Comparison of ENCODE assay signal across 13 cellular contexts in the genomic region with DNA sequence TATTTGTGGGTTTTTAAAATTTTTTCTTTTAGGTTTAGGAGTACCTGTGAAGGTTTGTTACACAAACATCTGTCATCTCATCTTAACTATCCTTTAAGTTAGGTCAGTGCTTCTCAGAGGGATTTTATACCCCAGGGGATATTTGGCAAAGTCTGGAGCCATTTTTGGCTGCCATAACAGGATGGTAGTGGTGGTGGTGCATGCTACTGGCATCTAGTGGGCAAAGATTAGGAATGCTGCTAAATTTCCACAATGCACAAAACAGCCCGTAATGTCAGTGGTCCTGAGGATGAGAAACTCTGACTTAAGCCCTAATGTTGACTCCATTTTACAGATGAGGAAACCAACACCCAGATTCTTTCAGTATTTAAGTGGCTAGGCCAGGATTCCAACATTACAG.
A peak's percentile ranks its signal among the peaks of the same experiment; 100 is the strongest.
DNase-seq lines count a peak whose midpoint lies in the region; TF ChIP-seq lines count a peak whose summit lies in the region.
"Had no signal": no experiment of that assay in that cellular context is flagged by ENCODE, and none has a peak within 500 bp of the region (broad histone marks: within the 10 kb centered on the region; RNA-seq: fewer than 3 reads in every experiment).

No MANE protein-coding gene starts in this region.

- H3K9me3 Mint-ChIP-seq in osteocyte (ENCODE audit: unreplicated experiment), result no peaks in the 10 kb centered on the region
- H3K9me3 Mint-ChIP-seq: dendritic cell treated with granulocyte-macrophage colony-stimulating factor and Interleukin-4, amounts not matched to agents 40 ng/mL and 50 ng/mL, for 4 days had no signal

- no peak overlapping the region for H3K27ac ChIP-seq in Peyer's patch

- no peaks in the 10 kb centered on the region for H3K4me1 ChIP-seq in Peyer's patch

- H3K36me3 ChIP-seq in Peyer's patch, result no peaks in the 10 kb centered on the region

- no peaks in the 10 kb centered on the region for H3K27me3 ChIP-seq in Peyer's patch

- H3K9me3 ChIP-seq in Peyer's patch, result no peaks in the 10 kb centered on the region

- H3K36me3 Mint-ChIP-seq in osteocyte (ENCODE audit: unreplicated experiment), result no peaks in the 10 kb centered on the region
- H3K36me3 Mint-ChIP-seq: stimulated activated effector memory CD8-positive, alpha-beta T cell treated with anti-CD3 and anti-CD28 coated beads, Interleukin-12 subunit alpha, Interleukin-12 subunit beta, amount 100 ng/mL, for 72 hours had no signal

- no peak overlapping the region for H3K4me3 Mint-ChIP-seq in osteocyte (ENCODE audit: unreplicated experiment)
- H3K4me3 Mint-ChIP-seq: dendritic cell treated with granulocyte-macrophage colony-stimulating factor and Interleukin-4, amounts not matched to agents 40 ng/mL and 50 ng/mL, for 4 days; stimulated activated effector memory CD8-positive, alpha-beta T cell treated with anti-CD3 and anti-CD28 coated beads, Interleukin-12 subunit alpha, Interleukin-12 subunit beta, amount 100 ng/mL, for 72 hours had no signal

- no peak overlapping the region for H3K27ac Mint-ChIP-seq in osteocyte (ENCODE audit: unreplicated experiment)
- H3K27ac Mint-ChIP-seq: dendritic cell treated with granulocyte-macrophage colony-stimulating factor and Interleukin-4, amounts not matched to agents 40 ng/mL and 50 ng/mL, for 4 days; stimulated activated effector memory CD8-positive, alpha-beta T cell treated with anti-CD3 and anti-CD28 coated beads, Interleukin-12 subunit alpha, Interleukin-12 subunit beta, amount 100 ng/mL, for 72 hours had no signal

- TF ChIP-seq POLR2A in Peyer's patch (IDR thresholded peaks at IDR 0.05), result no peak

- DNase-seq in NCI-H446 (lab: John Stamatoyannopoulos, UW), result peak; percentile 9 to 76
- no peak for DNase-seq in NCI-H446 treated with DMSO at 0.1 percent for 48 hours (lab: John Stamatoyannopoulos, UW)
- DNase-seq in NCI-H2171 (lab: John Stamatoyannopoulos, UW), result peak; percentile 41
- DNase-seq in astrocyte of the spinal cord (ENCODE audit: low read depth, low spot score), result peak; percentile 34
- no peak for DNase-seq in osteocyte (ENCODE audit: extremely low spot score, unreplicated experiment)
- no peak for DNase-seq in Peyer's patch
- DNase-seq in NCI-H510A treated with DMSO at 0.1 percent for 48 hours (lab: John Stamatoyannopoulos, UW), result no peak
- no peak for DNase-seq in effector CD4-positive, alpha-beta T cell
- DNase-seq: activated CD4-positive, CD25-positive, alpha-beta regulatory T cell treated with anti-CD3 and anti-CD28 coated beads, Interleukin-2, amount 50 U/mL, for 72 hours; AML-193; Karpas-422 had no signal

- H3K27me3 Mint-ChIP-seq in osteocyte (ENCODE audit: unreplicated experiment), result no peaks in the 10 kb centered on the region
- H3K27me3 Mint-ChIP-seq: dendritic cell treated with granulocyte-macrophage colony-stimulating factor and Interleukin-4, amounts not matched to agents 40 ng/mL and 50 ng/mL, for 4 days had no signal

- peaks cover 9% of the 10 kb centered on the region for H3K4me1 Mint-ChIP-seq in osteocyte (ENCODE audit: unreplicated experiment)
- H3K4me1 Mint-ChIP-seq: stimulated activated effector memory CD8-positive, alpha-beta T cell treated with anti-CD3 and anti-CD28 coated beads, Interleukin-12 subunit alpha, Interleukin-12 subunit beta, amount 100 ng/mL, for 72 hours had no signal

- H3K4me3 ChIP-seq in astrocyte of the spinal cord (ENCODE audit: low read depth, low read length) (no peak overlapping the region), Peyer's patch (no peak overlapping the region)

- TF ChIP-seq CTCF in astrocyte of the spinal cord (IDR thresholded peaks at IDR 0.05; ENCODE audit: low read depth, low read length) (peak; percentile 44), osteocyte (IDR thresholded peaks at IDR 0.05) (peak; percentile 43), Peyer's patch (IDR thresholded peaks at IDR 0.05) (no peak)

- in situ Hi-C loops in astrocyte of the spinal cord (cut with HindIII; ENCODE audit: low sequenced_read_pairs), result no loop called here

Comparison
In these comparisons a context has a peak if more than half of its experiments do, and no peak if none do; other contexts are left out.
1. DNase-seq: peak in NCI-H446 (2 of 2), NCI-H2171 (single experiment) and astrocyte of the spinal cord (single experiment); none in NCI-H446 treated with DMSO at 0.1 percent for 48 hours (single experiment), osteocyte (single experiment), Peyer's patch (0 of 3), NCI-H510A treated with DMSO at 0.1 percent for 48 hours (single experiment) and effector CD4-positive, alpha-beta T cell (single experiment).
2. CTCF ChIP-seq: peak in astrocyte of the spinal cord (single experiment) and osteocyte (single experiment); none in Peyer's patch (0 of 6).